ENCODE assay signal across 20 cellular contexts in genomic region chr6:145067430-145067829, GRCh38.
DNase-seq lines count a peak whose midpoint lies in the region; ATAC-seq and TF ChIP-seq lines count a peak whose summit lies in the region.
"Had no signal": no experiment of that assay in that cellular context is flagged by ENCODE, and none has a peak within 500 bp of the region (broad histone marks: within the 10 kb centered on the region; RNA-seq: fewer than 3 reads in every experiment).

No MANE protein-coding gene starts in this region.

- peak overlapping the region; percentile 54 for H3K27ac Mint-ChIP-seq in HFFc6
- no peak overlapping the region for H3K27ac Mint-ChIP-seq in activated T-cell treated with anti-CD3 and anti-CD28 coated beads, Interleukin-2, amount 50 U/mL, for 24 hours
- no peak overlapping the region for H3K27ac Mint-ChIP-seq in stimulated activated memory B cell treated with anti-CD40 and anti-IgM and Interleukin-4, amounts not matched to agents 10 μg/mL and 1 μg/mL and 100 μg/mL, for 72 hours
- H3K27ac Mint-ChIP-seq: activated naive CD4-positive, alpha-beta T cell treated with anti-CD3 and anti-CD28 coated beads, Interleukin-2, amount 50 U/mL, for 72 hours; dendritic cell treated with granulocyte-macrophage colony-stimulating factor and Interleukin-4, amounts not matched to agents 40 ng/mL and 50 ng/mL, for 4 days; naive B cell had no signal

- peak overlapping the region; percentile 57 for H3K27ac ChIP-seq in ACC112 (ENCODE audit: low read depth, low read length)
- H3K27ac ChIP-seq: C4-2B, right atrium auricular region, vagina had no signal

- no peak overlapping the region for H2AFZ ChIP-seq in ACC112 (ENCODE audit: low read length, unreplicated experiment)

- peak; percentile 50 for DNase-seq in HFFc6
- DNase-seq in astrocyte of the spinal cord (ENCODE audit: low read depth, low spot score) = peak; percentile 29
- DNase-seq in foreskin melanocyte = peak; percentile 32
- DNase-seq in activated T-cell treated with anti-CD3 and anti-CD28 coated beads, Interleukin-2, amount 50 U/mL, for 24 hours = no peak
- no peak for DNase-seq in NCI-H2081 (lab: John Stamatoyannopoulos, UW)
- DNase-seq: GF-D8, mesendoderm, naive B cell, NCI-H1105, NCI-H510A had no signal

- peaks cover 3% of the 10 kb centered on the region; the same call in 1 of the 2 replicates for H3K36me3 Mint-ChIP-seq in HFFc6 (ENCODE audit: low read depth)
- H3K36me3 Mint-ChIP-seq in activated T-cell treated with anti-CD3 and anti-CD28 coated beads, Interleukin-2, amount 50 U/mL, for 24 hours (ENCODE audit: low read depth) = no peaks in the 10 kb centered on the region
- H3K36me3 Mint-ChIP-seq in stimulated activated memory B cell treated with anti-CD40 and anti-IgM and Interleukin-4, amounts not matched to agents 10 μg/mL and 1 μg/mL and 100 μg/mL, for 72 hours = no peaks in the 10 kb centered on the region
- H3K36me3 Mint-ChIP-seq: activated naive CD4-positive, alpha-beta T cell treated with anti-CD3 and anti-CD28 coated beads, Interleukin-2, amount 50 U/mL, for 72 hours; brain; naive B cell had no signal

- H3K4me3 Mint-ChIP-seq in HFFc6 = no peak overlapping the region; the same call in 1 of the 2 replicates
- H3K4me3 Mint-ChIP-seq in activated T-cell treated with anti-CD3 and anti-CD28 coated beads, Interleukin-2, amount 50 U/mL, for 24 hours = no peak overlapping the region
- no peak overlapping the region for H3K4me3 Mint-ChIP-seq in stimulated activated memory B cell treated with anti-CD40 and anti-IgM and Interleukin-4, amounts not matched to agents 10 μg/mL and 1 μg/mL and 100 μg/mL, for 72 hours
- H3K4me3 Mint-ChIP-seq: brain; dendritic cell treated with granulocyte-macrophage colony-stimulating factor and Interleukin-4, amounts not matched to agents 40 ng/mL and 50 ng/mL, for 4 days; naive B cell had no signal

- H3K4me3 ChIP-seq in ACC112 (ENCODE audit: low read depth, low read length) (no peak overlapping the region), astrocyte of the spinal cord (ENCODE audit: low read depth, low read length) (no peak overlapping the region)
- H3K4me3 ChIP-seq: right atrium auricular region, vagina had no signal

- H3K4me1 ChIP-seq in ACC112 (ENCODE audit: control insufficient read depth, insufficient read depth, low read length, unreplicated experiment) = peaks cover 42% of the 10 kb centered on the region
- H3K4me1 ChIP-seq: right atrium auricular region, vagina had no signal

- ATAC-seq in stimulated activated memory B cell treated with anti-CD40 and anti-IgM and Interleukin-4, amounts not matched to agents 10 μg/mL and 1 μg/mL and 100 μg/mL, for 72 hours = no peak
- no peak for ATAC-seq in GM18519 (IDR thresholded peaks at IDR 0.05; ENCODE audit: low FRiP score, unreplicated experiment)
- ATAC-seq: activated CD4-positive, CD25-positive, alpha-beta regulatory T cell treated with anti-CD3 and anti-CD28 coated beads, Interleukin-2, amount 50 U/mL, for 24 hours; activated naive CD4-positive, alpha-beta T cell treated with anti-CD3 and anti-CD28 coated beads, Interleukin-2, amount 50 U/mL, for 72 hours had no signal

- H3K27me3 Mint-ChIP-seq in HFFc6 (ENCODE audit: insufficient read depth) = no peaks in the 10 kb centered on the region
- H3K27me3 Mint-ChIP-seq in activated T-cell treated with anti-CD3 and anti-CD28 coated beads, Interleukin-2, amount 50 U/mL, for 24 hours = peaks cover 30% of the 10 kb centered on the region
- H3K27me3 Mint-ChIP-seq in stimulated activated memory B cell treated with anti-CD40 and anti-IgM and Interleukin-4, amounts not matched to agents 10 μg/mL and 1 μg/mL and 100 μg/mL, for 72 hours = no peaks in the 10 kb centered on the region
- H3K27me3 Mint-ChIP-seq: brain; dendritic cell treated with granulocyte-macrophage colony-stimulating factor and Interleukin-4, amounts not matched to agents 40 ng/mL and 50 ng/mL, for 4 days had no signal

- no peaks in the 10 kb centered on the region for H3K27me3 ChIP-seq in ACC112 (ENCODE audit: insufficient read depth, low read length)
- H3K27me3 ChIP-seq: right atrium auricular region, vagina had no signal

- H3K4me1 Mint-ChIP-seq in HFFc6 (ENCODE audit: low read depth) = peaks cover 69% of the 10 kb centered on the region
- no peaks in the 10 kb centered on the region for H3K4me1 Mint-ChIP-seq in activated T-cell treated with anti-CD3 and anti-CD28 coated beads, Interleukin-2, amount 50 U/mL, for 24 hours (ENCODE audit: low read depth)
- no peaks in the 10 kb centered on the region for H3K4me1 Mint-ChIP-seq in stimulated activated memory B cell treated with anti-CD40 and anti-IgM and Interleukin-4, amounts not matched to agents 10 μg/mL and 1 μg/mL and 100 μg/mL, for 72 hours
- H3K4me1 Mint-ChIP-seq: naive B cell had no signal

- H3K9me3 Mint-ChIP-seq in HFFc6 = peaks cover 4% of the 10 kb centered on the region
- no peaks in the 10 kb centered on the region for H3K9me3 Mint-ChIP-seq in activated T-cell treated with anti-CD3 and anti-CD28 coated beads, Interleukin-2, amount 50 U/mL, for 24 hours
- H3K9me3 Mint-ChIP-seq in stimulated activated memory B cell treated with anti-CD40 and anti-IgM and Interleukin-4, amounts not matched to agents 10 μg/mL and 1 μg/mL and 100 μg/mL, for 72 hours = no peaks in the 10 kb centered on the region
- H3K9me3 Mint-ChIP-seq: dendritic cell treated with granulocyte-macrophage colony-stimulating factor and Interleukin-4, amounts not matched to agents 40 ng/mL and 50 ng/mL, for 4 days had no signal

- no peak for TF ChIP-seq CTCF in HFFc6 (IDR thresholded peaks at IDR 0.05)
- no peak for TF ChIP-seq CTCF in astrocyte of the spinal cord (IDR thresholded peaks at IDR 0.05; ENCODE audit: low read depth, low read length)

- H3K79me2 ChIP-seq in ACC112 (ENCODE audit: control insufficient read depth, insufficient read depth, low read length, unreplicated experiment) = no peaks in the 10 kb centered on the region

- H3K36me3 ChIP-seq in ACC112 (ENCODE audit: insufficient read depth, low read length) = no peaks in the 10 kb centered on the region
- H3K36me3 ChIP-seq: right atrium auricular region, vagina had no signal

- in situ Hi-C loops in astrocyte of the spinal cord (cut with HindIII; ENCODE audit: low sequenced_read_pairs) = no loop called here

Comparison
In these comparisons a context has a peak if more than half of its experiments do, and no peak if none do; other contexts are left out.
1. DNase-seq: peak in HFFc6 (single experiment), astrocyte of the spinal cord (single experiment) and foreskin melanocyte (single experiment); none in activated T-cell treated with anti-CD3 and anti-CD28 coated beads, Interleukin-2, amount 50 U/mL, for 24 hours (single experiment) and NCI-H2081 (0 of 2).